ENCODE assay signal across 26 cellular contexts in the genomic region with DNA sequence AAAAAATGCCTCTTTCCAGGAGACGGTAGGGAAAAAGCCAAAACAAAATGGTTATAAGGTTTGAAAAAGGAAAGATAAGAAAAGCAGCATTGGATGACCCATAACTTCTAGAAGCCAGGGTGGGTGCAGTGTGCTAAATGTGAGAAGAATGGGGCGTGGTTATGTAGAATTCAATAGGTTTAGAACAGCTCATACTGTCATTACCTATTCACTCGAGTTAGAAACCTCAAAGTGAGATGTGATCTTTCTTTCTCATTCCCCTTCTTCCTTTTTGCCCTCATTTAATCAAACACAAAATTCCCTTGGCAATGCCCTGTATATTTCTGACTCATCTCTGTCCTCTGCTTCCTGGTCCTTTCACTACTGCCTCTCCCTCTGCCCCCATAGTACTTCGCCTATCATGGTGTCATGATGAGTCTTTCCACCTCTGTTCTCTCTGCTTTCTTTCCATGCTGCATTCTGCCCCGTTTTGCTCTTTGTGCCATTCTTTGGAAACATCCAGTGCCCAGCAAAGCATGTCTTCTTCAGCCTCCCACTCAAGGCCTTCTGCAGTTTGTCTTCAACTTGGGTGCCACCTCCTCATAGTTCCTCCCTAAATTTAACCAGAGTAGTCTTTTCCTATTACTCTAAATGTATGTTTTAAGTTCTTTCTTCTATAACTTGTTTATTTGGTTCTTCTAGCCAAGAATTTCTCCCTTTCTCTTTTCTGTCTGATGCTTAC.
"Had no signal": no experiment of that assay in that cellular context is flagged by ENCODE, and none has a peak within 500 bp of the region (broad histone marks: within the 10 kb centered on the region; RNA-seq: fewer than 3 reads in every experiment).

No MANE protein-coding gene starts in this region.

- H3K4me1 ChIP-seq: ascending aorta, Peyer's patch, SJSA1 had no signal

- H3K27ac ChIP-seq: ascending aorta, KMS-11, Peyer's patch, SJSA1 had no signal

- H3K4me3 ChIP-seq: ascending aorta, Peyer's patch, SJSA1 had no signal

- H3K27me3 ChIP-seq: ascending aorta, Peyer's patch, SJSA1 had no signal

- H3K9ac ChIP-seq: KMS-11, SK-N-SH had no signal

- DNase-seq: activated CD4-positive, alpha-beta T cell treated with anti-CD3 and anti-CD28 coated beads, Interleukin-2, amount 10 ng/mL, durations not matched to agents 24 days and 14 days; activated CD4-positive, alpha-beta T cell treated with anti-CD3 and anti-CD28 coated beads, Interleukin-2, amount 50 U/mL, for 4 hours; activated CD8-positive, alpha-beta T cell treated with anti-CD3 and anti-CD28 coated beads for 36 hours; activated gamma-delta T cell; activated naive CD4-positive, alpha-beta T cell treated with Interleukin-2 at 50 U/mL for 16 hours; activated naive CD8-positive, alpha-beta T cell treated with anti-CD3 and anti-CD28 coated beads, Interleukin-2, amount 10 ng/mL, durations not matched to agents 7 days and 5 days; activated T-cell treated with anti-CD3 and anti-CD28 coated beads, Interleukin-2, amount 50 U/mL, for 1 hour; activated T-cell treated with anti-CD3 and anti-CD28 coated beads, Interleukin-2, amount 50 U/mL, for 72 hours; amygdala; MM.1S; MV-4-11; NCI-H1092; NCI-H1436 treated with DMSO at 0.1 percent for 48 hours; NCI-H1694 treated with DMSO at 0.1 percent for 48 hours; NCI-H2029; NCI-H345; NCI-H524 treated with DMSO at 0.1 percent for 48 hours; Peyer's patch; RPMI8226; SHP77 treated with DMSO at 0.1 percent for 48 hours; SK-N-SH had no signal

- H3K9me3 ChIP-seq: ascending aorta, Peyer's patch, SJSA1, SK-N-SH had no signal

- H3K9me2 ChIP-seq: SK-N-SH had no signal

- H3K4me2 ChIP-seq: KMS-11, SK-N-SH had no signal

- FAIRE-seq: TTC549 had no signal

- ATAC-seq: activated CD8-positive, alpha-beta T cell treated with anti-CD3 and anti-CD28 coated beads for 36 hours; activated T-cell treated with anti-CD3 and anti-CD28 coated beads, Interleukin-2, amount 50 U/mL, for 72 hours; activated T-helper 17 cell treated with anti-CD3 and anti-CD28 coated beads, Interleukin-2, amount 50 U/mL, for 72 hours had no signal

- H3K36me3 ChIP-seq: ascending aorta, Peyer's patch, SJSA1 had no signal
